In genomic region chr12:57053146-57053545, GRCh38 we compare ENCODE assay signal across 2 cellular contexts.
TF ChIP-seq lines count a peak whose summit lies in the region.

No MANE protein-coding gene starts in this region.

TF ChIP-seq in HEK293, 187 proteins besides CTCF, POLR2A, EP300 and RAD21:
- peak; percentile 100 for TF ChIP-seq ZNF146 (tag by site-specific recombination; IDR thresholded peaks at IDR 0.05)
- 0 out of 2 replicates have a peak, but pooled peaks have one; percentile 56 for TF ChIP-seq ZNF580 (tag by site-specific recombination; IDR thresholded peaks at IDR 0.05)

TF ChIP-seq in K562, 482 proteins besides CTCF, POLR2A, EP300 and RAD21:
- peak; percentile 33; the same call in 1 of the 2 replicates for TF ChIP-seq BCOR (IDR thresholded peaks at IDR 0.05)
- peak; percentile 9 for TF ChIP-seq ZNF146 (CRISPR knock-in tag; IDR thresholded peaks at IDR 0.05; ENCODE audit: unreplicated experiment)
- TF ChIP-seq KDM1A (IDR thresholded peaks at IDR 0.05), result 0 out of 4 replicates have a peak, but pooled peaks of 1 of the 2 experiments have one; percentile 20
